ENCODE assay signal across 1 cellular context in the genomic region with DNA sequence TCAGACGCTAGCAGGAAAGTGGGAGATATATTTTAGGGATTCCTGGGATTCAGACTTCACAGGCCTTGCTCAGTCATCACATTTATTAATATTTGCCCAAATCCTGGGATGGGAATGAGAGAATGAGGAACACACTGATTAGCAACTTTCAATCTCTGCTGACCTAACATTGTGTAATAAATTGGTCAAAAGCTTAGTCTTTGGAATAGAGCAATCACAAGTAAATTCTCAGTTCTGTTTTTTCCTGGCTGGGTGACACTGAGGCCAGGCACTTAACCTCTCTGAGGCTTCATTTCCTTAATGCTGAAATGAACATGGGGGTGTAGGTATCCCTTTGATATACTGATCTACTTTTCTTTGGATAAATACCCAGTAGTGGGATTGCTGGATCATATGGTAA.
TF ChIP-seq lines count a peak whose summit lies in the region.

No MANE protein-coding gene starts in this region.

TF ChIP-seq in HepG2, 621 proteins besides CTCF, POLR2A, EP300 and RAD21:
- no peak for TF ChIP-seq NFIB (CRISPR knock-in tag; IDR thresholded peaks at IDR 0.05; ENCODE audit: borderline replicate concordance)
- peak; percentile 10; the same call in 1 of the 2 replicates for TF ChIP-seq CEBPB (IDR thresholded peaks at IDR 0.05; ENCODE audit: borderline replicate concordance, low read depth, low read length)
TF ChIP-seq in HepG2: peak in this region for 1.
